In the genomic region with DNA sequence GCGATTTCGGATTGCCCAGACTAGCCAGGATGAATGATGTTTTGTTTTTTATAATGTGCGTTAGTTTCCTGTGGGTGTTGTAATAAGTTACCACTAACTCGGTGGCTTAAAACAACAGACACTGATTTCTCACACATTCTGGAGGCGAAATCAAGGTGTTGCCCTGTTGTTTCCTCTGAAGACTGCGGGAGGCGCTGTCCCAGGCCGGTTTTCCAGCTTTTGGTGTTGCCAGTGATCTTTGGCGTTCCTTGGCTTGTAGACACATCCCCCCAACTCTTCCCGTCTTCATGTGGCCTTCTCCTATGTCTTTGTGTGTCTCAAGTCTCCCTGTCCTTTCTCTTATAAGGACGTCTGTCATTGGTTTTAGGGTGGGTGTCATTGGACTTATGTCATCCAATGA, we compare ENCODE assay signal across 16 cellular contexts.
DNase-seq lines count a peak whose midpoint lies in the region; FAIRE-seq and TF ChIP-seq lines count a peak whose summit lies in the region.
"Had no signal": no experiment of that assay in that cellular context is flagged by ENCODE, and none has a peak within 500 bp of the region (broad histone marks: within the 10 kb centered on the region; RNA-seq: fewer than 3 reads in every experiment).

No MANE protein-coding gene starts in this region.

- TF ChIP-seq EP300 in tibial nerve (IDR thresholded peaks at IDR 0.05) = no peak

- 50 to 52% methylated on average over 11 of the region's 11 CpGs for WGBS in tibial nerve, 2 donors

- no peaks in the 10 kb centered on the region for H3K4me1 Mint-ChIP-seq in chondrocyte (ENCODE audit: low read depth)
- H3K4me1 Mint-ChIP-seq: activated CD4-positive, alpha-beta T cell treated with anti-CD3 and anti-CD28 coated beads, Interleukin-2, amount 10 ng/mL, durations not matched to agents 7 days and 5 days had no signal

- peaks cover 0 to 15% (median 2%) of the 10 kb centered on the region in 4 donors for H3K4me1 ChIP-seq in tibial nerve

- DNase-seq in NB4 (ENCODE audit: low read depth) = peak; percentile 10
- no peak for DNase-seq in chondrocyte (ENCODE audit: low spot score)
- no peak for DNase-seq in retinal pigment epithelial cell (ENCODE audit: low read depth)
- no peak for DNase-seq in 8988T
- no peak for DNase-seq in tibial nerve (ENCODE audit: low spot score in 2 of 2)
- no peak for DNase-seq in H54 (ENCODE audit: insufficient read length, low spot score)
- DNase-seq: activated CD4-positive, alpha-beta T cell treated with anti-CD3 and anti-CD28 coated beads, Interleukin-2, amount 10 ng/mL, durations not matched to agents 7 days and 5 days; activated naive CD4-positive, alpha-beta T cell treated with anti-CD3 and anti-CD28 coated beads, Interleukin-2, amount 50 U/mL, for 16 hours; DMS 273 treated with DMSO at 0.1 percent for 48 hours; NCI-H2029; NCI-H524; PC-9; spleen had no signal

- no peak for FAIRE-seq in H54 (lab: Jason Lieb, UNC)

- no peaks in the 10 kb centered on the region for H3K36me3 ChIP-seq in tibial nerve
- H3K36me3 ChIP-seq: spleen, thoracic aorta had no signal

- TF ChIP-seq POLR2A in NB4 (IDR thresholded peaks at IDR 0.05; ENCODE audit: extremely low read depth, insufficient read length) = no peak
- no peak for TF ChIP-seq POLR2A in tibial nerve (IDR thresholded peaks at IDR 0.05)
- no peak for TF ChIP-seq POLR2A in H54 (IDR thresholded peaks at IDR 0.05; ENCODE audit: low read depth, low read length)

- H3K9me3 ChIP-seq in tibial nerve = peaks cover 0 to 10% (median 0%) of the 10 kb centered on the region in 4 donors
- H3K9me3 ChIP-seq: thoracic aorta had no signal

- H3K4me3 ChIP-seq in NB4 (ENCODE audit: low read depth, low read length) (no peak overlapping the region), retinal pigment epithelial cell (ENCODE audit: low read length) (no peak overlapping the region), tibial nerve (no peak overlapping the region)
- H3K4me3 ChIP-seq: PC-9, spleen, thoracic aorta had no signal

- H3K27ac ChIP-seq in tibial nerve = peak overlapping the region in 2 of 4 donors; percentile 59 to 77
- H3K27ac ChIP-seq: PC-9, spleen, thoracic aorta had no signal

- H3K27ac Mint-ChIP-seq in chondrocyte (ENCODE audit: unreplicated experiment) = no peak overlapping the region
- H3K27ac Mint-ChIP-seq: activated CD4-positive, alpha-beta T cell treated with anti-CD3 and anti-CD28 coated beads, Interleukin-2, amount 10 ng/mL, durations not matched to agents 7 days and 5 days; dendritic cell treated with granulocyte-macrophage colony-stimulating factor and Interleukin-4, amounts not matched to agents 40 ng/mL and 50 ng/mL, for 4 days had no signal

- TF ChIP-seq CTCF in GM12872 (IDR thresholded peaks at IDR 0.05; ENCODE audit: insufficient read depth, low read depth, low read length) = peak; percentile 50
- TF ChIP-seq CTCF in NB4 (IDR thresholded peaks at IDR 0.05; ENCODE audit: low read depth, low read length) = peak; percentile 35
- peak; percentile 31 for TF ChIP-seq CTCF in chondrocyte (IDR thresholded peaks at IDR 0.05)
- TF ChIP-seq CTCF in retinal pigment epithelial cell (conservative IDR thresholded peaks at IDR 0.05; ENCODE audit: low read depth, low read length) = peak; percentile 12
- peak in 1 of 5 experiments; percentile 7 for TF ChIP-seq CTCF in tibial nerve (IDR thresholded peaks at IDR 0.05)

- H3K9me3 Mint-ChIP-seq in chondrocyte (ENCODE audit: low read depth) = peaks cover 6% of the 10 kb centered on the region
- H3K9me3 Mint-ChIP-seq: activated CD4-positive, alpha-beta T cell treated with anti-CD3 and anti-CD28 coated beads, Interleukin-2, amount 10 ng/mL, durations not matched to agents 7 days and 5 days had no signal

- no peak overlapping the region for H3K4me3 Mint-ChIP-seq in chondrocyte (ENCODE audit: unreplicated experiment)
- H3K4me3 Mint-ChIP-seq: activated CD4-positive, alpha-beta T cell treated with anti-CD3 and anti-CD28 coated beads, Interleukin-2, amount 10 ng/mL, durations not matched to agents 7 days and 5 days; dendritic cell treated with granulocyte-macrophage colony-stimulating factor and Interleukin-4, amounts not matched to agents 40 ng/mL and 50 ng/mL, for 4 days had no signal

- peaks cover 0 to 10% of the 10 kb centered on the region in 2 donors for H3K27me3 ChIP-seq in tibial nerve

- H3K27me3 Mint-ChIP-seq in chondrocyte (ENCODE audit: low read depth) = peaks cover 27% of the 10 kb centered on the region

- H3K36me3 Mint-ChIP-seq in chondrocyte (ENCODE audit: low read depth) = no peaks in the 10 kb centered on the region
